9 cellular contexts compared by ENCODE assay signal in genomic region chr19:3368441-3368795, GRCh38. TPM values are rescaled to one million over a fixed set of nuclear protein-coding genes. Genes with fewer than 3 reads are reported as not detected.
DNase-seq lines count a peak whose midpoint lies in the region; ATAC-seq and TF ChIP-seq lines count a peak whose summit lies in the region.
"Had no signal": no experiment of that assay in that cellular context is flagged by ENCODE, and none has a peak within 500 bp of the region (broad histone marks: within the 10 kb centered on the region; RNA-seq: fewer than 3 reads in every experiment).

No MANE protein-coding gene starts in this region.

- DNase-seq in heart right ventricle = no peak
- DNase-seq in left cardiac atrium = no peak
- no peak for DNase-seq in MCF 10A (ENCODE audit: unreplicated experiment)
- no peak for DNase-seq in upper lobe of right lung
- no peak for DNase-seq in DMS53 (lab: John Stamatoyannopoulos, UW)
- DNase-seq in mucosa of descending colon = no peak

- peaks cover 57% of the 10 kb centered on the region for H3K4me1 Mint-ChIP-seq in MCF 10A (ENCODE audit: insufficient read depth, unreplicated experiment)

- TF ChIP-seq CTCF in heart right ventricle (IDR thresholded peaks at IDR 0.05) = no peak
- no peak for TF ChIP-seq CTCF in MCF 10A (IDR thresholded peaks at IDR 0.05; ENCODE audit: unreplicated experiment)
- TF ChIP-seq CTCF in upper lobe of right lung (IDR thresholded peaks at IDR 0.05) = no peak
- no peak for TF ChIP-seq CTCF in mucosa of descending colon (IDR thresholded peaks at IDR 0.05)

- H3K27me3 Mint-ChIP-seq in MCF 10A (ENCODE audit: insufficient read depth, unreplicated experiment) = no peaks in the 10 kb centered on the region

- H3K36me3 ChIP-seq in heart right ventricle (peaks cover 0 to 8% (median 0%) of the 10 kb centered on the region in 9 donors), mucosa of stomach (ENCODE audit: control insufficient read depth, insufficient read depth, low read length) (no peaks in the 10 kb centered on the region), upper lobe of right lung (no peaks in the 10 kb centered on the region), mucosa of descending colon (ENCODE audit: low read depth) (no peaks in the 10 kb centered on the region)

- H3K4me1 ChIP-seq in heart right ventricle (peaks cover 25 to 64% (median 53%) of the 10 kb centered on the region in 9 donors), mucosa of stomach (ENCODE audit: control insufficient read depth, insufficient read depth, low read length) (peaks cover 43% of the 10 kb centered on the region), upper lobe of right lung (peaks cover 33% of the 10 kb centered on the region), mucosa of descending colon (ENCODE audit: low read depth) (peaks cover 5% of the 10 kb centered on the region)

- intact Hi-C loops in heart right ventricle (cut with DNase I) = loop anchor here in 2 of 10 donors (5.0 kb wide), 2 partner anchors 34 to 39 kb away; no protein-coding TSS in a partner anchor
- intact Hi-C loops in left cardiac atrium (cut with DNase I) = loop anchor here (5.0 kb wide), 2 partner anchors 34 to 39 kb away; no protein-coding TSS in a partner anchor
- intact Hi-C loops in MCF 10A (cut with micrococcal nuclease) = no loop called here
- intact Hi-C loops in upper lobe of right lung (cut with DNase I) = loop anchor here (10.0 kb wide), 1 partner anchor 66 kb away; no protein-coding TSS in a partner anchor
- intact Hi-C loops in mucosa of descending colon (cut with DNase I, micrococcal nuclease) = loop anchor here in 1 of 2 donors (10.0 kb wide), 1 partner anchor 56 kb away; no protein-coding TSS in a partner anchor

- peaks cover 18% of the 10 kb centered on the region for H3K36me3 Mint-ChIP-seq in MCF 10A (ENCODE audit: insufficient read depth, unreplicated experiment)

- H3K27ac Mint-ChIP-seq in MCF 10A (ENCODE audit: low read depth, unreplicated experiment) = peak overlapping the region; percentile 78
- H3K27ac Mint-ChIP-seq: activated T-helper 2 cell treated with anti-CD3 and anti-CD28 coated beads, Interferon-gamma antibody, Interleukin-2, Interleukin-4, amounts not matched to agents 10 μg/mL and 5 μg/mL and 100 μg/mL, durations not matched to agents 14 hours and 24 hours and 36 hours had no signal

- no peaks in the 10 kb centered on the region for H3K27me3 ChIP-seq in heart right ventricle
- no peaks in the 10 kb centered on the region for H3K27me3 ChIP-seq in mucosa of stomach (ENCODE audit: control insufficient read depth, insufficient read depth, low read length)
- H3K27me3 ChIP-seq in upper lobe of right lung = no peaks in the 10 kb centered on the region

- H3K9me3 ChIP-seq in heart right ventricle = no peaks in the 10 kb centered on the region
- no peaks in the 10 kb centered on the region for H3K9me3 ChIP-seq in mucosa of stomach (ENCODE audit: control insufficient read depth, low read length)
- H3K9me3 ChIP-seq in upper lobe of right lung = no peaks in the 10 kb centered on the region
- no peaks in the 10 kb centered on the region for H3K9me3 ChIP-seq in mucosa of descending colon

- H3K9me3 Mint-ChIP-seq in MCF 10A (ENCODE audit: unreplicated experiment) = no peaks in the 10 kb centered on the region
- H3K9me3 Mint-ChIP-seq: activated T-helper 2 cell treated with anti-CD3 and anti-CD28 coated beads, Interferon-gamma antibody, Interleukin-2, Interleukin-4, amounts not matched to agents 10 μg/mL and 5 μg/mL and 100 μg/mL, durations not matched to agents 14 hours and 24 hours and 36 hours had no signal

- peak overlapping the region; percentile 81 for H3K4me3 Mint-ChIP-seq in MCF 10A (ENCODE audit: unreplicated experiment)

- POLR2A ChIA-PET in MCF 10A (lab: Yijun Ruan, JAX) = interaction anchor here (0.6 to 2.7 kb wide), 6 partner anchors 9 to 67 kb away, joined by 3 to 11 read pairs (median 4); no protein-coding TSS in a partner anchor

- peak overlapping the region; percentile 94 to 100 (median 98) for H3K27ac ChIP-seq in heart right ventricle
- peak overlapping the region; percentile 93 for H3K27ac ChIP-seq in upper lobe of right lung

- CTCF ChIA-PET in MCF 10A (lab: Yijun Ruan, JAX) = interaction anchor here (0.6 to 1.0 kb wide), 2 partner anchors 60 to 61 kb away, joined by 3 to 4 read pairs; no protein-coding TSS in a partner anchor

- peak overlapping the region in 9 of 10 donors; percentile 78 to 95 (median 84) for H3K4me3 ChIP-seq in heart right ventricle
- H3K4me3 ChIP-seq in mucosa of stomach (ENCODE audit: low read length) = peak overlapping the region; percentile 46
- H3K4me3 ChIP-seq in upper lobe of right lung = peak overlapping the region; percentile 78
- H3K4me3 ChIP-seq in mucosa of descending colon = no peak overlapping the region

- no TSS peak for BruUV-seq in MCF 10A (replicated peaks; lab: Mats Ljungman, UMichigan)

- peak overlapping the region; percentile 74 for H3K9ac ChIP-seq in mucosa of stomach (ENCODE audit: low read length)

- ATAC-seq in heart right ventricle (no peak), left cardiac atrium (no peak), upper lobe of right lung (no peak), GM19467 (IDR thresholded peaks at IDR 0.05; ENCODE audit: unreplicated experiment) (no peak), mucosa of descending colon (no peak)

- WGBS in heart right ventricle, 2 donors = 37 to 43% methylated on average over 5 of the region's 5 CpGs

RNA-seq across cellular contexts. Expression of gene NFIC, which starts 2.0 kb away (rescaled TPM):
- total RNA-seq in heart right ventricle (100 to 1,000 TPM; 132 to 217 (median 161) TPM), left cardiac atrium (100 to 1,000 TPM; 144 to 173 TPM), MCF 10A (2022) (83.4 and 85.5 TPM in 2 replicates), upper lobe of right lung (150 TPM), mucosa of descending colon (100 to 1,000 TPM in 1 of 3 donors, 10 to 100 TPM in 2; 38.4 to 210 (median 79.3) TPM)
- 100 to 1,000 TPM in 1 of 2 donors, 10 to 100 TPM in 1; 52.3 to 147 TPM for polyA plus RNA-seq in heart right ventricle
